11 cellular contexts compared by ENCODE assay signal in genomic region chr22:24285245-24285644, GRCh38. TPM values are rescaled to one million over a fixed set of nuclear protein-coding genes. Genes with fewer than 3 reads are reported as not detected.
DNase-seq lines count a peak whose midpoint lies in the region; ATAC-seq and TF ChIP-seq lines count a peak whose summit lies in the region.
"Had no signal": no experiment of that assay in that cellular context is flagged by ENCODE, and none has a peak within 500 bp of the region (broad histone marks: within the 10 kb centered on the region; RNA-seq: fewer than 3 reads in every experiment).

No MANE protein-coding gene starts in this region.

- H3K27me3 Mint-ChIP-seq in activated CD8-positive, alpha-beta T cell treated with anti-CD3 and anti-CD28 coated beads for 36 hours: no peaks in the 10 kb centered on the region

- H3K9me3 ChIP-seq in right cardiac atrium (ENCODE audit: control insufficient read depth, low read length) (no peaks in the 10 kb centered on the region), body of pancreas (no peaks in the 10 kb centered on the region)

- no peak for TF ChIP-seq CTCF in activated CD8-positive, alpha-beta T cell treated with anti-CD3 and anti-CD28 coated beads for 36 hours (IDR thresholded peaks at IDR 0.05)
- no peak for TF ChIP-seq CTCF in body of pancreas (IDR thresholded peaks at IDR 0.05)

- no peak overlapping the region for H3K4me3 ChIP-seq in right cardiac atrium (ENCODE audit: low read length)
- no peak overlapping the region for H3K4me3 ChIP-seq in body of pancreas

- ATAC-seq in activated CD8-positive, alpha-beta T cell treated with anti-CD3 and anti-CD28 coated beads for 36 hours: peak; percentile 83
- ATAC-seq in right cardiac atrium (no peak), body of pancreas (no peak), GM21528 (IDR thresholded peaks at IDR 0.05; ENCODE audit: low FRiP score, unreplicated experiment) (no peak)

- peak overlapping the region; percentile 4 for H3K4me3 Mint-ChIP-seq in activated CD8-positive, alpha-beta T cell treated with anti-CD3 and anti-CD28 coated beads for 36 hours

- H3K27ac ChIP-seq in right cardiac atrium (ENCODE audit: low read length) (peak overlapping the region; percentile 71), body of pancreas (no peak overlapping the region)
- H3K27ac ChIP-seq: KMS-11 had no signal

- no peaks in the 10 kb centered on the region for H3K36me3 ChIP-seq in body of pancreas (replicated peaks in 1 of 2; ENCODE audit: insufficient read depth in 1 of 2, low read depth in 2 of 2)

- H3K9me3 Mint-ChIP-seq in activated CD8-positive, alpha-beta T cell treated with anti-CD3 and anti-CD28 coated beads for 36 hours: no peaks in the 10 kb centered on the region

- peak overlapping the region; percentile 69 for H3K27ac Mint-ChIP-seq in activated CD8-positive, alpha-beta T cell treated with anti-CD3 and anti-CD28 coated beads for 36 hours

- no peaks in the 10 kb centered on the region for H3K27me3 ChIP-seq in right cardiac atrium (ENCODE audit: control insufficient read depth, insufficient read depth)
- H3K27me3 ChIP-seq in body of pancreas: no peaks in the 10 kb centered on the region

- peak; percentile 19 for DNase-seq in stimulated activated CD4-positive, alpha-beta T cell treated with anti-CD3 and anti-CD28 coated beads, Interleukin-4, amount 100 ng/mL, for 24 hours
- DNase-seq in stimulated activated CD4-positive, alpha-beta T cell treated with anti-CD3 and anti-CD28 coated beads, Interleukin-12 subunit alpha, Interleukin-12 subunit beta, amount 100 ng/mL, for 4 hours: no peak
- peak; percentile 26 for DNase-seq in activated CD8-positive, alpha-beta T cell treated with anti-CD3 and anti-CD28 coated beads for 36 hours
- DNase-seq in right cardiac atrium (no peak), body of pancreas (no peak), NCI-H2171 (lab: John Stamatoyannopoulos, UW) (no peak), AG08395 (ENCODE audit: low spot score) (no peak)
- DNase-seq: activated CD8-positive, alpha-beta memory T cell treated with anti-CD3 and anti-CD28 coated beads for 24 hours; DMS153 had no signal

- intact Hi-C loops in activated CD8-positive, alpha-beta T cell treated with anti-CD3 and anti-CD28 coated beads for 36 hours (cut with micrococcal nuclease): no loop called here
- intact Hi-C loops in right cardiac atrium (cut with DNase I): no loop called here
- intact Hi-C loops in body of pancreas (cut with DNase I): no loop called here

- CTCF ChIA-PET in activated CD8-positive, alpha-beta T cell treated with anti-CD3 and anti-CD28 coated beads for 36 hours (lab: Charles Lee): interaction anchor here (0.7 to 1.0 kb wide), 3 partner anchors 12 to 428 kb away, joined by 3 read pairs; partner anchors contain the start of gene SLC2A11

- peaks cover 18% of the 10 kb centered on the region for H3K36me3 Mint-ChIP-seq in activated CD8-positive, alpha-beta T cell treated with anti-CD3 and anti-CD28 coated beads for 36 hours (ENCODE audit: low read depth)

- POLR2A ChIA-PET in activated CD8-positive, alpha-beta T cell treated with anti-CD3 and anti-CD28 coated beads for 36 hours (lab: Charles Lee): interaction anchor here (0.9 to 2.7 kb wide), 4 partner anchors 13 to 142 kb away, joined by 3 to 25 read pairs (median 4); partner anchors contain the start of genes ADORA2A and SPECC1L

- H3K4me1 Mint-ChIP-seq in activated CD8-positive, alpha-beta T cell treated with anti-CD3 and anti-CD28 coated beads for 36 hours (ENCODE audit: low read depth): peaks cover 62% of the 10 kb centered on the region

- no peak for TF ChIP-seq POLR2A in body of pancreas (IDR thresholded peaks at IDR 0.05)

- WGBS in right cardiac atrium: 51% methylated on average over 4 of the region's 4 CpGs
- WGBS in body of pancreas, 2 donors: 65 to 80% methylated on average over 4 of the region's 4 CpGs

- H3K4me1 ChIP-seq in right cardiac atrium (ENCODE audit: control insufficient read depth, insufficient read depth, low read length) (peaks cover 8% of the 10 kb centered on the region), body of pancreas (peaks cover 45% of the 10 kb centered on the region)

RNA-seq across cellular contexts. Expression of gene SPECC1L, which starts 14.6 kb away (rescaled TPM):
- total RNA-seq in activated CD8-positive, alpha-beta T cell treated with anti-CD3 and anti-CD28 coated beads for 36 hours: 10 to 100 TPM; 38.9 to 39.0 TPM
- total RNA-seq in right cardiac atrium (10 to 100 TPM; 66.1 to 76.1 (median 71.7) TPM), body of pancreas (10 to 100 TPM; 23.1 to 26.0 TPM)
- polyA plus RNA-seq in right cardiac atrium: 16.9 TPM

RNA-seq across cellular contexts. Expression of gene GGT5, which starts 40.4 kb away (rescaled TPM):
- total RNA-seq in activated CD8-positive, alpha-beta T cell treated with anti-CD3 and anti-CD28 coated beads for 36 hours: not detected
- total RNA-seq in right cardiac atrium: 10 to 100 TPM; 30.2 to 61.0 (median 45.1) TPM
- polyA plus RNA-seq in right cardiac atrium: 46.3 TPM
- 10 to 100 TPM; 24.9 to 41.2 TPM for total RNA-seq in body of pancreas

Comparison
In these comparisons a context has a peak if more than half of its experiments do, and no peak if none do; other contexts are left out.
1. DNase-seq: peak in stimulated activated CD4-positive, alpha-beta T cell treated with anti-CD3 and anti-CD28 coated beads, Interleukin-4, amount 100 ng/mL, for 24 hours (single experiment) and activated CD8-positive, alpha-beta T cell treated with anti-CD3 and anti-CD28 coated beads for 36 hours (single experiment); none in stimulated activated CD4-positive, alpha-beta T cell treated with anti-CD3 and anti-CD28 coated beads, Interleukin-12 subunit alpha, Interleukin-12 subunit beta, amount 100 ng/mL, for 4 hours (single experiment), right cardiac atrium (0 of 3), body of pancreas (0 of 4), NCI-H2171 (single experiment) and AG08395 (single experiment).
2. RNA of gene GGT5, which starts 40.4 kb away (total RNA-seq): 30.2 to 61.0 TPM in right cardiac atrium and 24.9 to 41.2 TPM in body of pancreas; not detected in activated CD8-positive, alpha-beta T cell treated with anti-CD3 and anti-CD28 coated beads for 36 hours; every median in the first group is over 10 times any median in the second.